Comparison of ENCODE assay signal across 13 cellular contexts in genomic region chr6:33286946-33287914, GRCh38. TPM values are rescaled to one million over a fixed set of nuclear protein-coding genes. Genes with fewer than 3 reads are reported as not detected.
DNase-seq lines count a peak whose midpoint lies in the region; ATAC-seq and TF ChIP-seq lines count a peak whose summit lies in the region.
"Had no signal": no experiment of that assay in that cellular context is flagged by ENCODE, and none has a peak within 500 bp of the region (broad histone marks: within the 10 kb centered on the region; RNA-seq: fewer than 3 reads in every experiment).

No MANE protein-coding gene starts in this region.

- POLR2A ChIA-PET in CD4-positive, alpha-beta T cell (lab: Charles Lee) = interaction anchor here (0.9 to 5.0 kb wide), 6 partner anchors 10 to 57 kb away, joined by 3 to 105 read pairs (median 55); partner anchors contain the start of genes B3GALT4, RGL2, RPS18 and VPS52
- POLR2A ChIA-PET in HCT116 (lab: Charles Lee) = no interaction called here
- POLR2A ChIA-PET in naive thymus-derived CD8-positive, alpha-beta T cell (lab: Charles Lee) = interaction anchor here (0.6 to 7.0 kb wide), 7 partner anchors 9 to 231 kb away, joined by 3 to 128 read pairs (median 36); partner anchors contain the start of genes B3GALT4, RGL2, RPS18 and TAPBP

- BruUV-seq in HCT116 (replicated peaks; lab: Mats Ljungman, UMichigan) = no TSS peak

- no peaks in the 10 kb centered on the region for H3K9me3 Mint-ChIP-seq in CD4-positive, alpha-beta T cell
- H3K9me3 Mint-ChIP-seq in activated T-helper 2 cell treated with anti-CD3 and anti-CD28 coated beads, Interferon-gamma antibody, Interleukin-2, Interleukin-4, amounts not matched to agents 10 μg/mL and 5 μg/mL and 100 μg/mL, durations not matched to agents 14 hours and 24 hours and 36 hours = no peaks in the 10 kb centered on the region
- no peaks in the 10 kb centered on the region for H3K9me3 Mint-ChIP-seq in naive thymus-derived CD8-positive, alpha-beta T cell
- no peaks in the 10 kb centered on the region for H3K9me3 Mint-ChIP-seq in CD14-positive monocyte

- TF ChIP-seq RAD21 in HCT116 (IDR thresholded peaks at IDR 0.05; ENCODE audit: low read depth) = no peak

- H3K27ac Mint-ChIP-seq in CD4-positive, alpha-beta T cell = peak overlapping the region; percentile 73
- no peak overlapping the region for H3K27ac Mint-ChIP-seq in activated T-helper 2 cell treated with anti-CD3 and anti-CD28 coated beads, Interferon-gamma antibody, Interleukin-2, Interleukin-4, amounts not matched to agents 10 μg/mL and 5 μg/mL and 100 μg/mL, durations not matched to agents 14 hours and 24 hours and 36 hours
- H3K27ac Mint-ChIP-seq in naive thymus-derived CD8-positive, alpha-beta T cell = peak overlapping the region in 8 of 10 donors; percentile 10 to 92 (median 49)
- peak overlapping the region in 2 of 7 donors; percentile 26 to 55 for H3K27ac Mint-ChIP-seq in CD14-positive monocyte

- no peaks in the 10 kb centered on the region for H3K27me3 Mint-ChIP-seq in CD4-positive, alpha-beta T cell
- no peaks in the 10 kb centered on the region for H3K27me3 Mint-ChIP-seq in activated T-helper 2 cell treated with anti-CD3 and anti-CD28 coated beads, Interferon-gamma antibody, Interleukin-2, Interleukin-4, amounts not matched to agents 10 μg/mL and 5 μg/mL and 100 μg/mL, durations not matched to agents 14 hours and 24 hours and 36 hours (ENCODE audit: low read depth)
- no peaks in the 10 kb centered on the region for H3K27me3 Mint-ChIP-seq in naive thymus-derived CD8-positive, alpha-beta T cell
- no peaks in the 10 kb centered on the region for H3K27me3 Mint-ChIP-seq in CD14-positive monocyte (ENCODE audit: low read depth in 3 of 3)

- H3K79me2 ChIP-seq in HCT116 (ENCODE audit: insufficient read depth, low read length) = peaks cover 55% of the 10 kb centered on the region

- H3K9me3 ChIP-seq in CD4-positive, alpha-beta T cell (ENCODE audit: control insufficient read depth, low read length) = no peaks in the 10 kb centered on the region
- no peaks in the 10 kb centered on the region for H3K9me3 ChIP-seq in HCT116 (ENCODE audit: control insufficient read depth in 1 of 2, insufficient read depth in 1 of 2, low read depth in 1 of 2, low read length in 2 of 2)
- H3K9me3 ChIP-seq: ascending aorta, psoas muscle, suprapubic skin had no signal

- peaks cover 33 to 47% of the 10 kb centered on the region in 2 experiments; a peak in 3 of 4 replicates for H3K36me3 ChIP-seq in HCT116 (ENCODE audit: control insufficient read depth in 1 of 2, insufficient read depth in 2 of 2, low read length in 2 of 2)

- no peak for TF ChIP-seq CTCF in CD4-positive, alpha-beta T cell (IDR thresholded peaks at IDR 0.05)
- TF ChIP-seq CTCF in HCT116 (IDR thresholded peaks at IDR 0.05 in 2 of 3, conservative IDR thresholded peaks at IDR 0.05 in 1 of 3; ENCODE audit: borderline replicate concordance in 1 of 3, insufficient read depth in 1 of 3, low read depth in 2 of 3, low read length in 2 of 3) = no peak
- TF ChIP-seq CTCF in CD14-positive monocyte (IDR thresholded peaks at IDR 0.05) = no peak
- no peak for TF ChIP-seq CTCF in GM13977 (IDR thresholded peaks at IDR 0.05; ENCODE audit: extremely low read depth, insufficient read depth, missing control alignments)

- H3K4me2 ChIP-seq in HCT116 (ENCODE audit: low read length) = peak overlapping the region; percentile 96

- peaks cover 10 to 15% of the 10 kb centered on the region in 2 experiments for H3K4me1 ChIP-seq in HCT116 (ENCODE audit: control insufficient read depth in 1 of 2, insufficient read depth in 2 of 2, low read length in 2 of 2)

- RAD21 ChIA-PET in HCT116 (lab: Charles Lee; ENCODE audit: low non-redundant PET in 1 of 2, low total read pairs in 2 of 2, uncharacterized antibody in 2 of 2, unreplicated experiment in 2 of 2) = no interaction called here

- peak overlapping the region in 1 of 2 experiments; percentile 97; a peak in 1 of 4 replicates for H3K4me3 ChIP-seq in HCT116 (replicated peaks in 1 of 2; ENCODE audit: low read depth in 1 of 2, low read length in 2 of 2)

- ATAC-seq in CD4-positive, alpha-beta T cell (ENCODE audit: poor library complexity) = no peak
- ATAC-seq in HCT116 = no peak
- no peak for ATAC-seq in naive thymus-derived CD8-positive, alpha-beta T cell
- ATAC-seq in GM18861 (IDR thresholded peaks at IDR 0.05; ENCODE audit: unreplicated experiment) = no peak
- ATAC-seq: psoas muscle had no signal

- no peaks in the 10 kb centered on the region for H4K20me1 ChIP-seq in HCT116 (ENCODE audit: insufficient read depth)

- peak overlapping the region; percentile 97 for H3K4me3 Mint-ChIP-seq in CD4-positive, alpha-beta T cell
- H3K4me3 Mint-ChIP-seq in activated T-helper 2 cell treated with anti-CD3 and anti-CD28 coated beads, Interferon-gamma antibody, Interleukin-2, Interleukin-4, amounts not matched to agents 10 μg/mL and 5 μg/mL and 100 μg/mL, durations not matched to agents 14 hours and 24 hours and 36 hours (ENCODE audit: low read depth) = peak overlapping the region; percentile 98
- H3K4me3 Mint-ChIP-seq in naive thymus-derived CD8-positive, alpha-beta T cell = peak overlapping the region; percentile 31 to 100 (median 99)
- H3K4me3 Mint-ChIP-seq in CD14-positive monocyte = no peak overlapping the region

- H3K27me3 ChIP-seq in CD4-positive, alpha-beta T cell (ENCODE audit: control insufficient read depth, insufficient read depth, low read length) = no peaks in the 10 kb centered on the region
- no peaks in the 10 kb centered on the region for H3K27me3 ChIP-seq in HCT116 (ENCODE audit: insufficient read depth, low read length)
- H3K27me3 ChIP-seq: ascending aorta, suprapubic skin had no signal

- CTCF ChIA-PET in CD4-positive, alpha-beta T cell (lab: Charles Lee) = interaction anchor here (1.2 kb wide), 1 partner anchor 38 kb away, joined by 4 read pairs; no protein-coding TSS in a partner anchor
- CTCF ChIA-PET in HCT116 (lab: Charles Lee) = no interaction called here

- H3K9ac ChIP-seq in HCT116 (ENCODE audit: low read length) = no peak overlapping the region; the same call in 1 of the 2 replicates

- H2AFZ ChIP-seq in HCT116 (ENCODE audit: low read depth, low read length, poor library complexity, severe bottlenecking) = no peak overlapping the region

- in situ Hi-C loops in GM13977 (cut with MboI; ENCODE audit: low pct_unique_long_range_greater_than_20kb, low sequenced_read_pairs, unreplicated experiment) = no loop called here

- H3K9me2 ChIP-seq in HCT116 (ENCODE audit: insufficient read depth) = no peaks in the 10 kb centered on the region

- intact Hi-C loops in CD4-positive, alpha-beta T cell (cut with DNase I, micrococcal nuclease) = no loop called here
- intact Hi-C loops in HCT116 (cut with micrococcal nuclease) = loop anchor here (5.0 kb wide), 1 partner anchor 105 kb away; the partner anchor contains the start of gene KIFC1
- intact Hi-C loops in activated T-helper 2 cell treated with anti-CD3 and anti-CD28 coated beads, Interferon-gamma antibody, Interleukin-2, Interleukin-4, amounts not matched to agents 10 μg/mL and 5 μg/mL and 100 μg/mL, durations not matched to agents 14 hours and 24 hours and 36 hours (cut with micrococcal nuclease) = no loop called here
- intact Hi-C loops in CD14-positive monocyte (cut with micrococcal nuclease) = no loop called here

- TF ChIP-seq POLR2A in HCT116 (IDR thresholded peaks at IDR 0.05; ENCODE audit: borderline replicate concordance, extremely low read depth, insufficient read depth, insufficient read length) = no peak

- H3K4me1 Mint-ChIP-seq in CD4-positive, alpha-beta T cell (ENCODE audit: low read depth) = peaks cover 45% of the 10 kb centered on the region
- H3K4me1 Mint-ChIP-seq in activated T-helper 2 cell treated with anti-CD3 and anti-CD28 coated beads, Interferon-gamma antibody, Interleukin-2, Interleukin-4, amounts not matched to agents 10 μg/mL and 5 μg/mL and 100 μg/mL, durations not matched to agents 14 hours and 24 hours and 36 hours (ENCODE audit: low read depth) = peaks cover 25% of the 10 kb centered on the region
- peaks cover 21 to 49% (median 47%) of the 10 kb centered on the region in 4 donors for H3K4me1 Mint-ChIP-seq in naive thymus-derived CD8-positive, alpha-beta T cell
- H3K4me1 Mint-ChIP-seq in CD14-positive monocyte = peaks cover 31% of the 10 kb centered on the region

- no peak overlapping the region for H3K27ac ChIP-seq in CD4-positive, alpha-beta T cell (ENCODE audit: low read depth, low read length)
- no peak overlapping the region for H3K27ac ChIP-seq in HCT116 (ENCODE audit: low read depth, low read length)
- H3K27ac ChIP-seq: ascending aorta, suprapubic skin had no signal

- DNase-seq in CD4-positive, alpha-beta T cell = no peak
- DNase-seq in HCT116 (ENCODE audit: low read depth, low spot score) = no peak
- DNase-seq in activated T-helper 2 cell treated with anti-CD3 and anti-CD28 coated beads, Interferon-gamma antibody, Interleukin-2, Interleukin-4, amounts not matched to agents 10 μg/mL and 5 μg/mL and 100 μg/mL, durations not matched to agents 14 hours and 24 hours and 36 hours (ENCODE audit: low spot score) = no peak
- DNase-seq in naive thymus-derived CD8-positive, alpha-beta T cell = no peak
- no peak for DNase-seq in CD14-positive monocyte (ENCODE audit: low spot score)
- no peak for DNase-seq in GM13977 (ENCODE audit: low spot score)
- no peak for DNase-seq in cortex of kidney (lab: John Stamatoyannopoulos, UW)
- DNase-seq: H7, head of caudate nucleus had no signal

- H3K36me3 Mint-ChIP-seq in CD4-positive, alpha-beta T cell (ENCODE audit: low read depth) = peaks cover 69% of the 10 kb centered on the region
- H3K36me3 Mint-ChIP-seq in activated T-helper 2 cell treated with anti-CD3 and anti-CD28 coated beads, Interferon-gamma antibody, Interleukin-2, Interleukin-4, amounts not matched to agents 10 μg/mL and 5 μg/mL and 100 μg/mL, durations not matched to agents 14 hours and 24 hours and 36 hours (ENCODE audit: low read depth) = peaks cover 57% of the 10 kb centered on the region
- peaks cover 0 to 49% (median 10%) of the 10 kb centered on the region in 3 donors for H3K36me3 Mint-ChIP-seq in naive thymus-derived CD8-positive, alpha-beta T cell
- peaks cover 41 to 56% of the 10 kb centered on the region in 2 donors for H3K36me3 Mint-ChIP-seq in CD14-positive monocyte

RNA-seq across cellular contexts. Expression of gene WDR46, which starts 1.8 kb away (rescaled TPM):
- 10 to 100 TPM; 13.6 to 15.8 TPM for total RNA-seq in CD4-positive, alpha-beta T cell
- total RNA-seq in HCT116 (2021; ENCODE audit: unreplicated experiment) = 90.6 TPM
- 60.4 and 68.7 TPM in 2 replicates for polyA plus RNA-seq in HCT116 (2012)
- total RNA-seq in activated T-helper 2 cell treated with anti-CD3 and anti-CD28 coated beads, Interferon-gamma antibody, Interleukin-2, Interleukin-4, amounts not matched to agents 10 μg/mL and 5 μg/mL and 100 μg/mL, durations not matched to agents 14 hours and 24 hours and 36 hours = 87.3 and 98.3 TPM in 2 replicates
- 10 to 100 TPM; 53.3 to 59.0 TPM for total RNA-seq in naive thymus-derived CD8-positive, alpha-beta T cell
- polyA plus RNA-seq in naive thymus-derived CD8-positive, alpha-beta T cell = 10 to 100 TPM; 71.3 to 83.7 (median 74.1) TPM
- polyA plus RNA-seq in CD14-positive monocyte = 10 to 100 TPM; 33.3 to 37.3 TPM

RNA-seq across cellular contexts. Expression of gene PFDN6, which starts 2.2 kb away (rescaled TPM):
- total RNA-seq in CD4-positive, alpha-beta T cell = 10 to 100 TPM in 1 of 2 experiments, 1 to 10 TPM in 1; 9.7 to 11.7 TPM
- 90.5 TPM for total RNA-seq in HCT116 (2021; ENCODE audit: unreplicated experiment)
- polyA plus RNA-seq in HCT116 (2012) = 60.4 and 84.0 TPM in 2 replicates
- total RNA-seq in activated T-helper 2 cell treated with anti-CD3 and anti-CD28 coated beads, Interferon-gamma antibody, Interleukin-2, Interleukin-4, amounts not matched to agents 10 μg/mL and 5 μg/mL and 100 μg/mL, durations not matched to agents 14 hours and 24 hours and 36 hours = 104 and 117 TPM in 2 replicates
- total RNA-seq in naive thymus-derived CD8-positive, alpha-beta T cell = 10 to 100 TPM; 30.4 to 36.6 TPM
- polyA plus RNA-seq in naive thymus-derived CD8-positive, alpha-beta T cell = 10 to 100 TPM; 33.4 to 38.2 (median 35.5) TPM
- polyA plus RNA-seq in CD14-positive monocyte = 10 to 100 TPM; 26.0 to 28.4 TPM

RNA-seq across cellular contexts. Expression of gene B3GALT4, which starts 10.3 kb away (rescaled TPM):
- 10 to 100 TPM; 11.1 to 12.7 TPM for total RNA-seq in CD4-positive, alpha-beta T cell
- total RNA-seq in HCT116 (2021; ENCODE audit: unreplicated experiment) = 1.9 TPM
- 0.52 and 1.3 TPM in 2 replicates for polyA plus RNA-seq in HCT116 (2012)
- total RNA-seq in activated T-helper 2 cell treated with anti-CD3 and anti-CD28 coated beads, Interferon-gamma antibody, Interleukin-2, Interleukin-4, amounts not matched to agents 10 μg/mL and 5 μg/mL and 100 μg/mL, durations not matched to agents 14 hours and 24 hours and 36 hours = 5.1 and 6.5 TPM in 2 replicates
- total RNA-seq in naive thymus-derived CD8-positive, alpha-beta T cell = 10 to 100 TPM; 37.8 to 41.9 TPM
- 10 to 100 TPM; 14.5 to 20.4 (median 18.7) TPM for polyA plus RNA-seq in naive thymus-derived CD8-positive, alpha-beta T cell
- 10 to 100 TPM; 28.5 to 32.2 TPM for polyA plus RNA-seq in CD14-positive monocyte

RNA-seq across cellular contexts. Expression of gene RGL2, which starts 11.5 kb away (rescaled TPM):
- total RNA-seq in CD4-positive, alpha-beta T cell = 10 to 100 TPM; 39.2 to 39.4 TPM
- total RNA-seq in HCT116 (2021; ENCODE audit: unreplicated experiment) = 53.4 TPM
- polyA plus RNA-seq in HCT116 (2012) = 45.4 and 48.4 TPM in 2 replicates
- 31.5 and 32.9 TPM in 2 replicates for total RNA-seq in activated T-helper 2 cell treated with anti-CD3 and anti-CD28 coated beads, Interferon-gamma antibody, Interleukin-2, Interleukin-4, amounts not matched to agents 10 μg/mL and 5 μg/mL and 100 μg/mL, durations not matched to agents 14 hours and 24 hours and 36 hours
- total RNA-seq in naive thymus-derived CD8-positive, alpha-beta T cell = 10 to 100 TPM; 60.3 to 66.4 TPM
- polyA plus RNA-seq in naive thymus-derived CD8-positive, alpha-beta T cell = 1 to 10 TPM; 5.3 to 9.9 (median 7.0) TPM
- 10 to 100 TPM; 14.9 to 15.5 TPM for polyA plus RNA-seq in CD14-positive monocyte

RNA-seq across cellular contexts. Expression of gene RPS18, which starts 15.4 kb away (rescaled TPM):
- total RNA-seq in CD4-positive, alpha-beta T cell = 1,000 to 10,000 TPM; 5,159 to 5,309 TPM
- 4,062 TPM for total RNA-seq in HCT116 (2021; ENCODE audit: unreplicated experiment)
- 10,667 and 12,933 TPM in 2 replicates for polyA plus RNA-seq in HCT116 (2012)
- 3,099 and 3,143 TPM in 2 replicates for total RNA-seq in activated T-helper 2 cell treated with anti-CD3 and anti-CD28 coated beads, Interferon-gamma antibody, Interleukin-2, Interleukin-4, amounts not matched to agents 10 μg/mL and 5 μg/mL and 100 μg/mL, durations not matched to agents 14 hours and 24 hours and 36 hours
- 1,000 to 10,000 TPM; 4,620 to 4,686 TPM for total RNA-seq in naive thymus-derived CD8-positive, alpha-beta T cell
- over 10,000 TPM in 2 of 3 donors, 1,000 to 10,000 TPM in 1; 9,896 to 11,320 (median 11,293) TPM for polyA plus RNA-seq in naive thymus-derived CD8-positive, alpha-beta T cell
- polyA plus RNA-seq in CD14-positive monocyte = 1,000 to 10,000 TPM; 2,430 to 2,894 TPM

Comparison
In these comparisons a context has a peak if more than half of its experiments do, and no peak if none do; other contexts are left out.
1. H3K4me3 Mint-ChIP-seq: peak in CD4-positive, alpha-beta T cell (single experiment), activated T-helper 2 cell treated with anti-CD3 and anti-CD28 coated beads, Interferon-gamma antibody, Interleukin-2, Interleukin-4, amounts not matched to agents 10 μg/mL and 5 μg/mL and 100 μg/mL, durations not matched to agents 14 hours and 24 hours and 36 hours (single experiment) and naive thymus-derived CD8-positive, alpha-beta T cell (10 of 10); none in CD14-positive monocyte (0 of 2).